ENCODE assay signal across 1 cellular context in the genomic region with DNA sequence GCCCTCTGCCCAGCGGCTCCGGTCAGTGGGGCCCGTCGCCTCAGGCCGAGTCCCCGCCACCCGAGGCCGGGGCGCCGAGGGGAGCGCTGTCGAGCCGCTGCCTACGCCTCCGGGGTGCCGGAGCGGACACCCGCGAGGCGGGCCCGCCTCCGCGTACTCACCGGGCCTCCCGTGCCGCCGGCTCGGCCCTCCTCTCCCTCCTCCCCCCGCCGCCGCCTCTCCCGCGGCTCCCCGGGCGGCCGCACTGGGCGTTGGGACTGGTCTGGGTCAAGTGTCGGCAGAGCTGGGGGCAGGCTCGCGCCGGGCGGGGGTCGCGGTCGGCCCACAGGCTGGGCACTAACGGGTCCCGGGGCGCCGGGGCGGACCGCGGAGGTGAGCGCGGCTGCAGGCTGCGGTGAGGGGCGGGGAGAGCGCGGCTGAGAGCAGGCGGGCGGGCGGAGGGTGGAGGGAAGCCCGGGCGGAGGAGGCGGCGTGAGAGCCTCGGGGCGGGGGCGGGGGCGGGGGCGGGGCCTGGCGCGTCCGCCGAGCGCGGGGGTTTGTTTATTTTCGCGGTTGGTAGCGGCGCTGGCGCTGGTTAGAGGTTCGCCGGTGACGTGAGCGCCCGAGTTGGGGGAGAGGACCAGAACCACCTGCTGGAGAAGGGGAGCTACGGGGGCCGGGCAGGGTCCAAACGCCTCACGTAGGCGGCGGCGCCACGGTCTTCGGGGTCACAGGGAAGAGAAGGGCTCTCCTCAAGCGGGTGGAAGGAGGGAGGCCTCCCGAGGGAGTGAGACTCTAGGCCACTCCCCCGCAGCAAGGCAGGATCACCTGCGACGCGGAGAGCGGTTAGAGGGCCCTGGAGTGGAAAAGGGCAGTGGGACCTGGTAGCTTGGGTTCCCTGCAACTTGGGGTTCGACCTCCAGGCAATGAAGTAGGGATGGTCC.
TF ChIP-seq lines count a peak whose summit lies in the region.

GKAP1 (minus strand) TSS at position 414 of the 923 bp plus-strand sequence. CDS start 11,252 bp downstream, outside the sequence.

TF ChIP-seq in GM12878, 131 proteins besides CTCF, POLR2A, EP300 and RAD21 (continued from another document):
- 0 out of 2 replicates have a peak, but pooled peaks have one; percentile 64 for TF ChIP-seq NKRF (conservative IDR thresholded peaks at IDR 0.05)
- peak; percentile 92 for TF ChIP-seq GATAD2B (conservative IDR thresholded peaks at IDR 0.05; ENCODE audit: low read depth)
- peak; percentile 61 for TF ChIP-seq NR2F1 (conservative IDR thresholded peaks at IDR 0.05)
- TF ChIP-seq LARP7 (IDR thresholded peaks at IDR 0.05): peak; percentile 80
- peak; percentile 54 for TF ChIP-seq BACH1 (IDR thresholded peaks at IDR 0.05; ENCODE audit: borderline replicate concordance)
- peak; percentile 41 to 90; a peak in 3 of 4 replicates for TF ChIP-seq BHLHE40 (IDR thresholded peaks at IDR 0.05; ENCODE audit: borderline replicate concordance in 1 of 2, low read depth in 2 of 2, low read length in 1 of 2)
- TF ChIP-seq, protein P1, sequence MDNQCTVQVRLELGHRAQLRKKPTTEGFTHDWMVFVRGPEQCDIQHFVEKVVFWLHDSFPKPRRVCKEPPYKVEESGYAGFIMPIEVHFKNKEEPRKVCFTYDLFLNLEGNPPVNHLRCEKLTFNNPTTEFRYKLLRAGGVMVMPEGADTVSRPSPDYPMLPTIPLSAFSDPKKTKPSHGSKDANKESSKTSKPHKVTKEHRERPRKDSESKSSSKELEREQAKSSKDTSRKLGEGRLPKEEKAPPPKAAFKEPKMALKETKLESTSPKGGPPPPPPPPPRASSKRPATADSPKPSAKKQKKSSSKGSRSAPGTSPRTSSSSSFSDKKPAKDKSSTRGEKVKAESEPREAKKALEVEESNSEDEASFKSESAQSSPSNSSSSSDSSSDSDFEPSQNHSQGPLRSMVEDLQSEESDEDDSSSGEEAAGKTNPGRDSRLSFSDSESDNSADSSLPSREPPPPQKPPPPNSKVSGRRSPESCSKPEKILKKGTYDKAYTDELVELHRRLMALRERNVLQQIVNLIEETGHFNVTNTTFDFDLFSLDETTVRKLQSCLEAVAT (IDR thresholded peaks at IDR 0.05): peak; percentile 31; the same call in 1 of the 2 replicates
- TF ChIP-seq ZNF687 (IDR thresholded peaks at IDR 0.05): 0 out of 2 replicates have a peak, but pooled peaks have one; percentile 30
- 0 out of 2 replicates have a peak, but pooled peaks have one; percentile 42 for TF ChIP-seq CREB1 (IDR thresholded peaks at IDR 0.05; ENCODE audit: low read depth)
- TF ChIP-seq TCF12 (IDR thresholded peaks at IDR 0.05; ENCODE audit: low read depth, low read length): 0 out of 2 replicates have a peak, but pooled peaks have one; percentile 55
- 0 out of 2 replicates have a peak, but pooled peaks have one; percentile 7 for TF ChIP-seq RUNX3 (IDR thresholded peaks at IDR 0.05; ENCODE audit: low read length)
- TF ChIP-seq SMARCA5 (IDR thresholded peaks at IDR 0.05): peak; percentile 92
- TF ChIP-seq RB1 (IDR thresholded peaks at IDR 0.05; ENCODE audit: borderline replicate concordance): 0 out of 2 replicates have a peak, but pooled peaks have one; percentile 19
